8 cellular contexts compared by ENCODE assay signal in the genomic region with DNA sequence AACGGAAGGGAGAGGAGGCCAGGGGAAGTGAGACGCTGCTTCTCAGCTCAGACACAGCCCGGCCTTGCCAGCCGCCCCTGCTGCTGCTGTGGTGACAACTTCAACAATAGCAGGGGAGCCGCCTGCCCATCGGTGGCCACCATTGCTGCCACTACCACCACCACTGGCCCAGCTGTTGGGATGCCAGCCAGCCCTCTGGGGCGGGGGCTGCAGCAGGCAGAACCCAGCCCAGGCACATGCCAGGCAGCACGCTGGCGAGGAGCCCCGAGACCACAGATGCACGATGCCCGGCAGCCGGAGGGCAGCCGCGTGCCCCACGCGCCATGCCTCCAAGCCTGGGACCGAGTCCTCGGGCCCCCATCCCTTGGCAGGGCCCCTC. TPM values are rescaled to one million over a fixed set of nuclear protein-coding genes. Genes with fewer than 3 reads are reported as not detected.
A peak's percentile ranks its signal among the peaks of the same experiment; 100 is the strongest.
DNase-seq lines count a peak whose midpoint lies in the region; ATAC-seq and TF ChIP-seq lines count a peak whose summit lies in the region.

No MANE protein-coding gene starts in this region.

- H3K36me3 ChIP-seq in H7 (replicated peaks; ENCODE audit: control insufficient read depth, insufficient read depth, low read length) (no peaks in the 10 kb centered on the region), skeletal muscle tissue (ENCODE audit: control insufficient read depth in 3 of 3, insufficient read depth in 3 of 3, low read length in 3 of 3) (peaks cover 0 to 3% (median 0%) of the 10 kb centered on the region in 3 donors)

- no peak for TF ChIP-seq CTCF in choroid plexus epithelial cell (conservative IDR thresholded peaks at IDR 0.05; ENCODE audit: low read depth, low read length)

- H3K9ac ChIP-seq in skeletal muscle tissue (ENCODE audit: low read depth in 1 of 3, low read length in 3 of 3), result peak overlapping the region in 1 of 3 donors; percentile 66

- H3K4me3 ChIP-seq in H7 (ENCODE audit: insufficient read depth, low read depth, low read length) (peak overlapping the region; percentile 55), choroid plexus epithelial cell (ENCODE audit: low read depth, low read length) (peak overlapping the region; percentile 55), skeletal muscle tissue (ENCODE audit: low read length in 3 of 3) (peak overlapping the region; percentile 52 to 66 (median 61))

- H3K27ac ChIP-seq in layer of hippocampus (ENCODE audit: low read depth, low read length) (peak overlapping the region; percentile 38), skeletal muscle tissue (ENCODE audit: low read depth, low read length) (no peak overlapping the region)

- no peak for DNase-seq in H7
- no peak for DNase-seq in choroid plexus epithelial cell (ENCODE audit: low read depth)
- no peak for DNase-seq in A172 (ENCODE audit: low spot score)
- no peak for DNase-seq in occipital lobe (lab: John Stamatoyannopoulos, UW)
- DNase-seq in foreskin melanocyte, result no peak

- peaks cover 14 to 18% (median 14%) of the 10 kb centered on the region in 3 donors for H3K4me1 ChIP-seq in skeletal muscle tissue (ENCODE audit: control insufficient read depth in 3 of 3, insufficient read depth in 3 of 3, low read length in 3 of 3)

- H3K27me3 ChIP-seq in H7 (ENCODE audit: control insufficient read depth, insufficient read depth, low read length), result peaks cover 13% of the 10 kb centered on the region
- no peaks in the 10 kb centered on the region for H3K27me3 ChIP-seq in layer of hippocampus (ENCODE audit: control insufficient read depth, insufficient read depth, low read length)
- peaks cover 0 to 6% (median 6%) of the 10 kb centered on the region in 3 donors for H3K27me3 ChIP-seq in skeletal muscle tissue (ENCODE audit: control insufficient read depth in 3 of 3, insufficient read depth in 3 of 3, low read length in 3 of 3)

- no peaks in the 10 kb centered on the region for H3K9me3 ChIP-seq in skeletal muscle tissue (ENCODE audit: control insufficient read depth in 3 of 3, low read length in 3 of 3)

- ATAC-seq in HG03196 (IDR thresholded peaks at IDR 0.05; ENCODE audit: unreplicated experiment), result no peak

RNA-seq across cellular contexts. Expression of gene DOK4, which starts 7.3 kb away (rescaled TPM):
- 15.3 and 15.7 TPM in 2 replicates for total RNA-seq in H7 (2014; rRNA removed; shearing (Covaris generic))
- total RNA-seq in skeletal muscle tissue, result 6.8 TPM
- total RNA-seq in A172 (2014; rRNA removed; shearing (Covaris generic)), result 61.3 and 78.6 TPM in 2 replicates
- total RNA-seq in occipital lobe, result 65.0 TPM

RNA-seq across cellular contexts. Expression of gene POLR2C, which starts 16.6 kb away (rescaled TPM):
- 178 and 189 TPM in 2 replicates for total RNA-seq in H7 (2014; rRNA removed; shearing (Covaris generic))
- total RNA-seq in skeletal muscle tissue (62.6 TPM), occipital lobe (52.7 TPM)
- total RNA-seq in A172 (2014; rRNA removed; shearing (Covaris generic)), result 141 and 174 TPM in 2 replicates

RNA-seq across cellular contexts. Expression of gene COQ9, which starts 31.8 kb away (rescaled TPM):
- 43.3 and 59.6 TPM in 2 replicates for total RNA-seq in H7 (2014; rRNA removed; shearing (Covaris generic))
- total RNA-seq in skeletal muscle tissue, result 32.9 TPM
- total RNA-seq in A172 (2014; rRNA removed; shearing (Covaris generic)), result 78.9 and 85.6 TPM in 2 replicates
- total RNA-seq in occipital lobe, result 20.9 TPM

RNA-seq across cellular contexts. Expression of gene CIAPIN1, which starts 31.8 kb away (rescaled TPM):
- total RNA-seq in H7 (2014; rRNA removed; shearing (Covaris generic)), result 114 and 134 TPM in 2 replicates
- total RNA-seq in skeletal muscle tissue (56.9 TPM), occipital lobe (51.5 TPM)
- 102 and 110 TPM in 2 replicates for total RNA-seq in A172 (2014; rRNA removed; shearing (Covaris generic))

RNA-seq across cellular contexts. Expression of gene CCDC102A, which starts 57.3 kb away (rescaled TPM):
- total RNA-seq in H7 (2014; rRNA removed; shearing (Covaris generic)), result 9.3 and 10.4 TPM in 2 replicates
- total RNA-seq in skeletal muscle tissue, result 7.8 TPM
- total RNA-seq in A172 (2014; rRNA removed; shearing (Covaris generic)), result 6.9 and 16.5 TPM in 2 replicates
- total RNA-seq in occipital lobe, result 1.7 TPM
